ENCODE assay signal across 8 cellular contexts in the genomic region with DNA sequence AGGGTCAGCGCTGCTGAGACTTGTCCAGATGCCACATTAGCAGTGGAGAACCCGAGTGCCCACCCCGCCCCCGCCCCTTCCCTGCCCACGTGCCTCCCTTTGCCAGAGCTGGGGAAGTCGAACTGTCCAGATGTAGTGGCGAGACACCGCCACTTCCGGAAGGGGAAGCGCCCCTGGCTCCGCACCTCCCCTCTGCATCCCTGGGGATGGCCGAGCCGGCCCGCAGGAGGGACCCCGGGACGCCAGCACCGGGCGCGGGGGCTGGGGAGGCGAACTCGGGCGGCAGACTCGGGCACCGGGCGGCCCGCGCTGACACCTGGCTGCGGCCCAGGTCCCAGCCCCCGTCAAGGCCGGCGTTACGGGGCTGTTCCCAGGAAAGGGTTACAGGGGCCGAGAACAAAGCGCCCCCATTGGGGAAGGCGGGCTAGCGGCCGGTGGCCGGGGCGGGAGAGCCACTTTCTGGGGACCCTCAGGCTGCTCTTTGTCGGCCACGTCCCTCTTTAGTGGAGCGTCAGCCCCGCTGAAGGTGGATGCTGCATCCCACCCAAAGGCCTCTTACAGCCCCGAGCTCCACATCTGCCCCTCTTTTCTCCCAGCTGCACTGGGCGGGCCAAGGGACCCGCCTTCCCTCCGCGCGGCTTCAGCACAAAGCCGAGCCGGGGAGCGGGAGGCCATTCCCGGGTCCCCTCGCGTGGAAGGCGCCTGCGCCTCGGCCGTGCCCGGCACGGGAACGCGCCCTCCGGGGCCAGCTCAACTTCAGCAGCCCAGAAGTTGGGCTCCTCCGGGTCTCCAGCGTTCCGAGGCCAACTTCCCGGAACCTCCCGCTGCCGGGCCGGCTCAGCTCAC. TPM values are rescaled to one million over a fixed set of nuclear protein-coding genes. Genes with fewer than 3 reads are reported as not detected.
DNase-seq lines count a peak whose midpoint lies in the region; ATAC-seq and TF ChIP-seq lines count a peak whose summit lies in the region.

No MANE protein-coding gene starts in this region.

- H3K4me1 Mint-ChIP-seq in endodermal cell = peaks cover 19% of the 10 kb centered on the region

- H3K27ac ChIP-seq in endodermal cell (ENCODE audit: low read depth, low read length) (peak overlapping the region; percentile 80), muscle layer of colon (ENCODE audit: low read depth, low read length) (peak overlapping the region; percentile 42)

- H3K9ac ChIP-seq in endodermal cell (ENCODE audit: extremely low read depth, low read length, poor library complexity, severe bottlenecking) (peak overlapping the region; percentile 3), muscle layer of colon (ENCODE audit: low read length) (no peak overlapping the region)

- DNase-seq in stimulated activated CD4-positive, alpha-beta T cell treated with anti-CD3 and anti-CD28 coated beads, Interleukin-4, amount 100 ng/mL, for 1 hour = peak; percentile 10
- no peak for DNase-seq in stimulated activated CD4-positive, alpha-beta T cell treated with anti-CD3 and anti-CD28 coated beads, Interleukin-1b, Interleukin-23, amount 100 ng/mL, for 48 hours
- DNase-seq in RKO (ENCODE audit: low spot score) (peak; percentile 80), endodermal cell (peak; percentile 81), GF-D8 (lab: John Stamatoyannopoulos, UW) (no peak), OCI-M2 (lab: John Stamatoyannopoulos, UW; ENCODE audit: unreplicated experiment) (no peak)

- H3K36me3 ChIP-seq in endodermal cell (ENCODE audit: control insufficient read depth, insufficient read depth, low read length) (no peaks in the 10 kb centered on the region), muscle layer of colon (ENCODE audit: insufficient read depth, low read length) (no peaks in the 10 kb centered on the region)

- H3K27me3 Mint-ChIP-seq in endodermal cell (ENCODE audit: insufficient read depth) = peaks cover 28% of the 10 kb centered on the region

- WGBS in endodermal cell (ENCODE audit: insufficient coverage in 1 of 2, insufficient read length in 1 of 2), 2 experiments = 1 to 2% methylated on average over 22 to 71 of the region's 71 CpGs

- H3K27ac Mint-ChIP-seq in endodermal cell = no peak overlapping the region

- peak overlapping the region; percentile 48 for H3K4me3 Mint-ChIP-seq in endodermal cell

- TF ChIP-seq CTCF in endodermal cell (conservative IDR thresholded peaks at IDR 0.05) = peak; percentile 25

- H3K4me1 ChIP-seq in endodermal cell (ENCODE audit: control insufficient read depth, insufficient read depth, low read length) (peaks cover 5% of the 10 kb centered on the region), muscle layer of colon (ENCODE audit: insufficient read depth, low read length) (no peaks in the 10 kb centered on the region)

- H3K27me3 ChIP-seq in endodermal cell (ENCODE audit: control insufficient read depth, insufficient read depth, low read length, poor library complexity, severe bottlenecking) (peaks cover 27% of the 10 kb centered on the region), muscle layer of colon (ENCODE audit: control insufficient read depth in 1 of 2, insufficient read depth in 2 of 2, low read length in 2 of 2) (peaks cover 0 to 7% of the 10 kb centered on the region in 2 donors)

- no peaks in the 10 kb centered on the region for H3K36me3 Mint-ChIP-seq in endodermal cell (ENCODE audit: low read depth)

- H3K9me3 ChIP-seq in endodermal cell (ENCODE audit: control insufficient read depth, low read length) (no peaks in the 10 kb centered on the region), muscle layer of colon (ENCODE audit: low read length) (no peaks in the 10 kb centered on the region)

- H3K4me3 ChIP-seq in endodermal cell (ENCODE audit: low read length) (peak overlapping the region; percentile 80), muscle layer of colon (ENCODE audit: low read depth in 1 of 2, low read length in 2 of 2) (peak overlapping the region; percentile 60 to 81)

- no peaks in the 10 kb centered on the region for H3K9me3 Mint-ChIP-seq in endodermal cell

- ATAC-seq in HG03342 (IDR thresholded peaks at IDR 0.05; ENCODE audit: unreplicated experiment) = peak; percentile 20

RNA-seq across cellular contexts. Expression of gene SDC1, which starts 1.4 kb away (rescaled TPM):
- total RNA-seq in endodermal cell = 10 to 100 TPM; 12.7 to 19.2 TPM
- 36.9 TPM for polyA plus RNA-seq in endodermal cell (2013, experiment 1 of 2)
- 39.5 TPM for polyA plus RNA-seq in endodermal cell (2013, experiment 2 of 2)

Comparison
In these comparisons a context has a peak if more than half of its experiments do, and no peak if none do; other contexts are left out.
1. DNase-seq: peak in stimulated activated CD4-positive, alpha-beta T cell treated with anti-CD3 and anti-CD28 coated beads, Interleukin-4, amount 100 ng/mL, for 1 hour (single experiment), RKO (single experiment) and endodermal cell (single experiment); none in stimulated activated CD4-positive, alpha-beta T cell treated with anti-CD3 and anti-CD28 coated beads, Interleukin-1b, Interleukin-23, amount 100 ng/mL, for 48 hours (single experiment), GF-D8 (single experiment) and OCI-M2 (single experiment).